1 cellular context compared by ENCODE assay signal in the genomic region with DNA sequence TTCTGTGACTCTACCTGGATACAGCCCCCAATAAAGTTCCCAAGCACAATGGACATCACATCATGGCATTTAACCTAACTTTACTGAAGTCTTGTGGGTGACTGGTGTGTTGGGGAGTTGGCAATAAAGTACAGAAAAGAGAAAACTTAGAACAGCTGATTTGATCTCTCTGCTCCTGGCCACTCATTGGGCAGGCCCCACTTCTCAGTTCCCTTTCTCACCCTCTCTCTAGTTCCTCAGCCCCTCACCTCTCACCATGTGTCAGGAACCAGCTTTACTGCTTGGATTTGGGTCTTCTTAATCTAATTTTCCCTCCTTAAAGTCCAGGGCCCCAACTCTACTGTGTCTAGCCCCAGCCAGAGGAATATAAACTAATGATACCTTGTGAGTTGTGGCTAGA.
TF ChIP-seq lines count a peak whose summit lies in the region.

No MANE protein-coding gene starts in this region.

TF ChIP-seq in GM23338, 12 proteins besides CTCF, POLR2A, EP300 and RAD21 (continued from another document):
- TF ChIP-seq, protein P1, sequence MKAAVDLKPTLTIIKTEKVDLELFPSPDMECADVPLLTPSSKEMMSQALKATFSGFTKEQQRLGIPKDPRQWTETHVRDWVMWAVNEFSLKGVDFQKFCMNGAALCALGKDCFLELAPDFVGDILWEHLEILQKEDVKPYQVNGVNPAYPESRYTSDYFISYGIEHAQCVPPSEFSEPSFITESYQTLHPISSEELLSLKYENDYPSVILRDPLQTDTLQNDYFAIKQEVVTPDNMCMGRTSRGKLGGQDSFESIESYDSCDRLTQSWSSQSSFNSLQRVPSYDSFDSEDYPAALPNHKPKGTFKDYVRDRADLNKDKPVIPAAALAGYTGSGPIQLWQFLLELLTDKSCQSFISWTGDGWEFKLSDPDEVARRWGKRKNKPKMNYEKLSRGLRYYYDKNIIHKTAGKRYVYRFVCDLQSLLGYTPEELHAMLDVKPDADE (IDR thresholded peaks at IDR 0.05): no peak
- TF ChIP-seq JUNB (IDR thresholded peaks at IDR 0.05; ENCODE audit: unreplicated experiment) (no peak), EZH2phosphoT487 (IDR thresholded peaks at IDR 0.05; ENCODE audit: unreplicated experiment) (no peak), POLR2AphosphoS5 (IDR thresholded peaks at IDR 0.05; ENCODE audit: low read depth) (no peak), ZNF331 (CRISPR knock-in tag; IDR thresholded peaks at IDR 0.05; ENCODE audit: low read depth) (no peak), ZNF114 (CRISPR knock-in tag; IDR thresholded peaks at IDR 0.05) (no peak), STAT1 (IDR thresholded peaks at IDR 0.05; ENCODE audit: unreplicated experiment) (no peak)
- TF ChIP-seq, protein P2, sequence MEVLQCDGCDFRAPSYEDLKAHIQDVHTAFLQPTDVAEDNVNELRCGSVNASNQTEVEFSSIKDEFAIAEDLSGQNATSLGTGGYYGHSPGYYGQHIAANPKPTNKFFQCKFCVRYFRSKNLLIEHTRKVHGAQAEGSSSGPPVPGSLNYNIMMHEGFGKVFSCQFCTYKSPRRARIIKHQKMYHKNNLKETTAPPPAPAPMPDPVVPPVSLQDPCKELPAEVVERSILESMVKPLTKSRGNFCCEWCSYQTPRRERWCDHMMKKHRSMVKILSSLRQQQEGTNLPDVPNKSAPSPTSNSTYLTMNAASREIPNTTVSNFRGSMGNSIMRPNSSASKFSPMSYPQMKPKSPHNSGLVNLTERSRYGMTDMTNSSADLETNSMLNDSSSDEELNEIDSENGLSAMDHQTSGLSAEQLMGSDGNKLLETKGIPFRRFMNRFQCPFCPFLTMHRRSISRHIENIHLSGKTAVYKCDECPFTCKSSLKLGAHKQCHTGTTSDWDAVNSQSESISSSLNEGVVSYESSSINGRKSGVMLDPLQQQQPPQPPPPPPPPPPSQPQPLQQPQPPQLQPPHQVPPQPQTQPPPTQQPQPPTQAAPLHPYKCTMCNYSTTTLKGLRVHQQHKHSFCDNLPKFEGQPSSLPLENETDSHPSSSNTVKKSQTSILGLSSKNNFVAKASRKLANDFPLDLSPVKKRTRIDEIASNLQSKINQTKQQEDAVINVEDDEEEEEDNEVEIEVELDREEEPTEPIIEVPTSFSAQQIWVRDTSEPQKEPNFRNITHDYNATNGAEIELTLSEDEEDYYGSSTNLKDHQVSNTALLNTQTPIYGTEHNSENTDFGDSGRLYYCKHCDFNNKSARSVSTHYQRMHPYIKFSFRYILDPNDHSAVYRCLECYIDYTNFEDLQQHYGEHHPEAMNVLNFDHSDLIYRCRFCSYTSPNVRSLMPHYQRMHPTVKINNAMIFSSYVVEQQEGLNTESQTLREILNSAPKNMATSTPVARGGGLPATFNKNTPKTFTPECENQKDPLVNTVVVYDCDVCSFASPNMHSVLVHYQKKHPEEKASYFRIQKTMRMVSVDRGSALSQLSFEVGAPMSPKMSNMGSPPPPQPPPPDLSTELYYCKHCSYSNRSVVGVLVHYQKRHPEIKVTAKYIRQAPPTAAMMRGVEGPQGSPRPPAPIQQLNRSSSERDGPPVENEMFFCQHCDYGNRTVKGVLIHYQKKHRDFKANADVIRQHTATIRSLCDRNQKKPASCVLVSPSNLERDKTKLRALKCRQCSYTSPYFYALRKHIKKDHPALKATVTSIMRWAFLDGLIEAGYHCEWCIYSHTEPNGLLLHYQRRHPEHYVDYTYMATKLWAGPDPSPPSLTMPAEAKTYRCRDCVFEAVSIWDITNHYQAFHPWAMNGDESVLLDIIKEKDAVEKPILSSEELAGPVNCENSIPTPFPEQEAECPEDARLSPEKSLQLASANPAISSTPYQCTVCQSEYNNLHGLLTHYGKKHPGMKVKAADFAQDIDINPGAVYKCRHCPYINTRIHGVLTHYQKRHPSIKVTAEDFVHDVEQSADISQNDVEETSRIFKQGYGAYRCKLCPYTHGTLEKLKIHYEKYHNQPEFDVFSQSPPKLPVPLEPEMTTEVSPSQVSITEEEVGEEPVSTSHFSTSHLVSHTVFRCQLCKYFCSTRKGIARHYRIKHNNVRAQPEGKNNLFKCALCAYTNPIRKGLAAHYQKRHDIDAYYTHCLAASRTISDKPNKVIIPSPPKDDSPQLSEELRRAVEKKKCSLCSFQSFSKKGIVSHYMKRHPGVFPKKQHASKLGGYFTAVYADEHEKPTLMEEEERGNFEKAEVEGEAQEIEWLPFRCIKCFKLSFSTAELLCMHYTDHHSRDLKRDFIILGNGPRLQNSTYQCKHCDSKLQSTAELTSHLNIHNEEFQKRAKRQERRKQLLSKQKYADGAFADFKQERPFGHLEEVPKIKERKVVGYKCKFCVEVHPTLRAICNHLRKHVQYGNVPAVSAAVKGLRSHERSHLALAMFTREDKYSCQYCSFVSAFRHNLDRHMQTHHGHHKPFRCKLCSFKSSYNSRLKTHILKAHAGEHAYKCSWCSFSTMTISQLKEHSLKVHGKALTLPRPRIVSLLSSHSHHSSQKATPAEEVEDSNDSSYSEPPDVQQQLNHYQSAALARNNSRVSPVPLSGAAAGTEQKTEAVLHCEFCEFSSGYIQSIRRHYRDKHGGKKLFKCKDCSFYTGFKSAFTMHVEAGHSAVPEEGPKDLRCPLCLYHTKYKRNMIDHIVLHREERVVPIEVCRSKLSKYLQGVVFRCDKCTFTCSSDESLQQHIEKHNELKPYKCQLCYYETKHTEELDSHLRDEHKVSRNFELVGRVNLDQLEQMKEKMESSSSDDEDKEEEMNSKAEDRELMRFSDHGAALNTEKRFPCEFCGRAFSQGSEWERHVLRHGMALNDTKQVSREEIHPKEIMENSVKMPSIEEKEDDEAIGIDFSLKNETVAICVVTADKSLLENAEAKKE (CRISPR knock-in tag; IDR thresholded peaks at IDR 0.05): no peak
